Comparison of ENCODE assay signal across 8 cellular contexts in the genomic region with DNA sequence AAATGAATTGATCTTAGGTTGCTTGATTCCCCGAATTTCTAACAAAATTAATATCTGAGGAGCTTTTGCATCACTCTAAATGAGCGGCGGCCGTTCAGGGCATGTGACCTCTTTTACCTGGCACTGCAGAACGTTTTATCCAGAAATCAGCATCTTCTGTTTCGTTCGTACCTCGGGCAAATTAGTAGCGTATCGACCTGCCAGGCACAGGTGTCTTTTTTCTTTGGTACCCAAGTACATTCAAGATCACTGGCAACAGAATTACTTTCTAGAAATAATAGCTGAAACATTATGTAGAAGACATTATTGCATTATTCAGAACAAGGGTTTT. TPM values are rescaled to one million over a fixed set of nuclear protein-coding genes. Genes with fewer than 3 reads are reported as not detected.
A peak's percentile ranks its signal among the peaks of the same experiment; 100 is the strongest.
DNase-seq lines count a peak whose midpoint lies in the region; ATAC-seq and TF ChIP-seq lines count a peak whose summit lies in the region.

No MANE protein-coding gene starts in this region.

- H3K4me3 ChIP-seq in WERI-Rb-1 (ENCODE audit: low read depth, low read length), result peak overlapping the region; percentile 82
- H3K4me3 ChIP-seq in right cardiac atrium (ENCODE audit: low read length), result peak overlapping the region; percentile 93
- H3K4me3 ChIP-seq in spleen, result peak overlapping the region; percentile 59 to 92 (median 82)

- no peak overlapping the region for H3K27ac ChIP-seq in WERI-Rb-1
- H3K27ac ChIP-seq in right cardiac atrium (ENCODE audit: low read length), result no peak overlapping the region
- peak overlapping the region; percentile 65 to 99 (median 92) for H3K27ac ChIP-seq in spleen

- peak; percentile 43 for DNase-seq in NCI-H1105 treated with DMSO at 0.1 percent for 48 hours (lab: John Stamatoyannopoulos, UW)
- no peak for DNase-seq in NCI-H1105 (lab: John Stamatoyannopoulos, UW)
- DNase-seq in WERI-Rb-1, result no peak
- no peak for DNase-seq in right cardiac atrium
- DNase-seq in spleen, result no peak

- no peak for TF ChIP-seq POLR2A in spleen (IDR thresholded peaks at IDR 0.05)

- H3K4me1 ChIP-seq in right cardiac atrium (ENCODE audit: control insufficient read depth, insufficient read depth, low read length), result peaks cover 2% of the 10 kb centered on the region
- H3K4me1 ChIP-seq in spleen, result peaks cover 6 to 83% (median 52%) of the 10 kb centered on the region in 6 donors

- no peaks in the 10 kb centered on the region for H3K36me3 ChIP-seq in WERI-Rb-1
- no peaks in the 10 kb centered on the region for H3K36me3 ChIP-seq in spleen

- no peaks in the 10 kb centered on the region for H3K27me3 ChIP-seq in WERI-Rb-1 (ENCODE audit: insufficient read depth, low read depth, severe bottlenecking)
- no peaks in the 10 kb centered on the region for H3K27me3 ChIP-seq in right cardiac atrium (ENCODE audit: control insufficient read depth, insufficient read depth)
- no peaks in the 10 kb centered on the region for H3K27me3 ChIP-seq in spleen (replicated peaks in 1 of 7)

- no peak for TF ChIP-seq CTCF in WERI-Rb-1 (IDR thresholded peaks at IDR 0.05; ENCODE audit: low read depth, low read length)
- no peak for TF ChIP-seq CTCF in spleen (IDR thresholded peaks at IDR 0.05 in 8 of 11, conservative IDR thresholded peaks at IDR 0.05 in 3 of 11)

- 17% methylated on average over 10 of the region's 10 CpGs for WGBS in right cardiac atrium
- WGBS in spleen, 5 donors, result 13 to 23% (median 19%) methylated on average over 10 of the region's 10 CpGs

- intact Hi-C loops in right cardiac atrium (cut with DNase I) (loop anchor here in 2 of 4 donors (10.0 kb wide), 1 partner anchor 117 kb away; the partner anchor contains the start of gene MSMO1 (in 2 of the 2)), spleen (cut with DNase I; ENCODE audit: low total_unique reads) (loop anchor here (5.0 kb wide), 1 partner anchor 119 kb away; the partner anchor contains the start of gene MSMO1)

- ATAC-seq in right cardiac atrium (no peak), GM19467 (IDR thresholded peaks at IDR 0.05; ENCODE audit: unreplicated experiment) (no peak), GM18511 (IDR thresholded peaks at IDR 0.05; ENCODE audit: unreplicated experiment) (no peak), HG03045 (IDR thresholded peaks at IDR 0.05; ENCODE audit: unreplicated experiment) (no peak)

- H3K9me3 ChIP-seq in WERI-Rb-1 (ENCODE audit: severe bottlenecking) (no peaks in the 10 kb centered on the region), right cardiac atrium (ENCODE audit: control insufficient read depth, low read length) (no peaks in the 10 kb centered on the region), spleen (no peaks in the 10 kb centered on the region)

RNA-seq across cellular contexts. Expression of gene KLHL2, which starts 0.9 kb away (rescaled TPM):
- total RNA-seq in right cardiac atrium, result 10 to 100 TPM; 10.0 to 15.5 (median 10.9) TPM
- 5.3 TPM for polyA plus RNA-seq in right cardiac atrium
- 100 to 1,000 TPM in 1 of 7 donors, 10 to 100 TPM in 6; 29.7 to 102 (median 55.3) TPM for total RNA-seq in spleen
- 10 to 100 TPM; 10.8 to 21.3 (median 14.1) TPM for polyA plus RNA-seq in spleen

Comparison
In these comparisons a context has a peak if more than half of its experiments do, and no peak if none do; other contexts are left out.
1. H3K27ac ChIP-seq: peak in spleen (8 of 8); none in WERI-Rb-1 (single experiment) and right cardiac atrium (single experiment).
2. Peak in every context shown above with its lines, with median percentiles within 50 percentile points of each other: H3K4me3 ChIP-seq.